8 cellular contexts compared by ENCODE assay signal in genomic region chr9:32589083-32589713, GRCh38. TPM values are rescaled to one million over a fixed set of nuclear protein-coding genes. Genes with fewer than 3 reads are reported as not detected.
A peak's percentile ranks its signal among the peaks of the same experiment; 100 is the strongest.
DNase-seq lines count a peak whose midpoint lies in the region; ATAC-seq and TF ChIP-seq lines count a peak whose summit lies in the region.

No MANE protein-coding gene starts in this region.

- H3K4me1 Mint-ChIP-seq in WTC11, result no peaks in the 10 kb centered on the region

- H3K27me3 Mint-ChIP-seq in WTC11 (ENCODE audit: low read depth), result peaks cover 4% of the 10 kb centered on the region; the same call in 1 of the 2 replicates

- no peak overlapping the region for H3K23ac ChIP-seq in neuronal stem cell (ENCODE audit: low read depth, low read length, poor library complexity)

- no peaks in the 10 kb centered on the region for H3K9me3 ChIP-seq in neuronal stem cell (replicated peaks in 1 of 2; ENCODE audit: control insufficient read depth in 2 of 2, insufficient read depth in 1 of 2, low read depth in 1 of 2, low read length in 2 of 2)

- H3K4me1 ChIP-seq in neuronal stem cell (ENCODE audit: control insufficient read depth in 2 of 2, insufficient read depth in 1 of 2, low read depth in 1 of 2, low read length in 2 of 2), result no peaks in the 10 kb centered on the region

- no peak overlapping the region for H3K4me3 ChIP-seq in neuronal stem cell (ENCODE audit: low read length in 2 of 2)

- peaks cover 10% of the 10 kb centered on the region for H3K9me3 Mint-ChIP-seq in WTC11

- H3K36me3 Mint-ChIP-seq in WTC11, result no peaks in the 10 kb centered on the region

- H3K79me1 ChIP-seq in neuronal stem cell (ENCODE audit: low read depth, low read length), result no peaks in the 10 kb centered on the region

- WGBS in neuronal stem cell (ENCODE audit: extremely low coverage in 2 of 2, insufficient read length in 2 of 2, insufficient replicate concordance in 1 of 2), 2 donors, result no CpG with 5 or more reads among the region's 6 CpGs

- H3K4me3 Mint-ChIP-seq in WTC11, result no peak overlapping the region

- no peak overlapping the region for H2BK120ac ChIP-seq in neuronal stem cell (ENCODE audit: low read depth, low read length)

- peak; percentile 72 for ATAC-seq in GM21390 (IDR thresholded peaks at IDR 0.05; ENCODE audit: unreplicated experiment)
- ATAC-seq in WTC11, result peak; percentile 71

- H3K18ac ChIP-seq in neuronal stem cell (ENCODE audit: low read length), result no peak overlapping the region

- no peak overlapping the region for H2AFZ ChIP-seq in neuronal stem cell (ENCODE audit: low read length)

- H4K8ac ChIP-seq in neuronal stem cell (ENCODE audit: low read depth, low read length), result no peak overlapping the region

- no peak overlapping the region for H4K91ac ChIP-seq in neuronal stem cell (ENCODE audit: low read depth, low read length, poor library complexity)

- DNase-seq in DMS 273 (lab: John Stamatoyannopoulos, UW; ENCODE audit: unreplicated experiment) (peak; percentile 63), MV-4-11 (lab: John Stamatoyannopoulos, UW) (peak; percentile 61), WTC11 (ENCODE audit: low spot score) (no peak), inferior parietal cortex (ENCODE audit: extremely low spot score) (peak; percentile 69), SHP77 treated with DMSO at 0.1 percent for 48 hours (lab: John Stamatoyannopoulos, UW) (no peak), neuronal stem cell (ENCODE audit: low spot score) (no peak)
- no peak for DNase-seq in activated CD8-positive, alpha-beta memory T cell treated with anti-CD3 and anti-CD28 coated beads, Interleukin-2, amount 50 U/mL, for 48 hours

- no peak overlapping the region for H3K9ac ChIP-seq in neuronal stem cell (ENCODE audit: low read depth, low read length, poor library complexity)

- no peaks in the 10 kb centered on the region for H3K36me3 ChIP-seq in neuronal stem cell (replicated peaks in 1 of 2; ENCODE audit: control insufficient read depth in 2 of 2, insufficient read depth in 2 of 2, low read length in 2 of 2)

- H2BK15ac ChIP-seq in neuronal stem cell (ENCODE audit: low read length), result no peak overlapping the region

- POLR2A ChIA-PET in WTC11 (lab: Charles Lee), result no interaction called here

- peaks cover 0 to 5% (median 0%) of the 10 kb centered on the region in 3 experiments for H3K27me3 ChIP-seq in neuronal stem cell (ENCODE audit: control insufficient read depth in 3 of 3, insufficient read depth in 3 of 3, low read depth in 1 of 3, low read length in 3 of 3)

- TF ChIP-seq CTCF in WTC11 (IDR thresholded peaks at IDR 0.05), result no peak

- H3K4me2 ChIP-seq in neuronal stem cell (ENCODE audit: insufficient read depth, low read length, poor library complexity, severe bottlenecking), result no peak overlapping the region

- H3K4ac ChIP-seq in neuronal stem cell (ENCODE audit: low read length), result no peak overlapping the region

- no peak overlapping the region for H3K27ac Mint-ChIP-seq in WTC11

- CTCF ChIA-PET in WTC11 (lab: Charles Lee), result interaction anchor here (0.7 to 3.2 kb wide), 10 partner anchors 10 to 381 kb away, joined by 3 to 31 read pairs (median 5); partner anchors contain the start of gene TMEM215

- no peak overlapping the region for H2BK12ac ChIP-seq in neuronal stem cell (ENCODE audit: low read length)

- no peak overlapping the region for H2AK5ac ChIP-seq in neuronal stem cell (ENCODE audit: low read depth, low read length)

- H3K27ac ChIP-seq in neuronal stem cell (replicated peaks; ENCODE audit: low read length), result no peak overlapping the region

- H3K14ac ChIP-seq in neuronal stem cell (ENCODE audit: low read length), result no peak overlapping the region

- no peak overlapping the region for H2BK5ac ChIP-seq in neuronal stem cell (ENCODE audit: low read length)

TF ChIP-seq in WTC11, 78 proteins besides CTCF, POLR2A, EP300 and RAD21:
- TF ChIP-seq CREM (CRISPR knock-in tag; IDR thresholded peaks at IDR 0.05) (no peak), ATF2 (CRISPR knock-in tag; IDR thresholded peaks at IDR 0.05; ENCODE audit: borderline replicate concordance, low read depth) (no peak), ZNF425 (CRISPR knock-in tag; conservative IDR thresholded peaks at IDR 0.05) (no peak), ESRRA (CRISPR knock-in tag; IDR thresholded peaks at IDR 0.05; ENCODE audit: borderline replicate concordance) (no peak), SOX15 (CRISPR knock-in tag; IDR thresholded peaks at IDR 0.05) (no peak), TEAD4 (CRISPR knock-in tag; IDR thresholded peaks at IDR 0.05) (no peak), ERG (CRISPR knock-in tag; IDR thresholded peaks at IDR 0.05) (no peak), CBFB (CRISPR knock-in tag; IDR thresholded peaks at IDR 0.05; ENCODE audit: low read depth) (no peak), ATF3 (CRISPR knock-in tag; conservative IDR thresholded peaks at IDR 0.05) (no peak)
- TF ChIP-seq, protein P1, sequence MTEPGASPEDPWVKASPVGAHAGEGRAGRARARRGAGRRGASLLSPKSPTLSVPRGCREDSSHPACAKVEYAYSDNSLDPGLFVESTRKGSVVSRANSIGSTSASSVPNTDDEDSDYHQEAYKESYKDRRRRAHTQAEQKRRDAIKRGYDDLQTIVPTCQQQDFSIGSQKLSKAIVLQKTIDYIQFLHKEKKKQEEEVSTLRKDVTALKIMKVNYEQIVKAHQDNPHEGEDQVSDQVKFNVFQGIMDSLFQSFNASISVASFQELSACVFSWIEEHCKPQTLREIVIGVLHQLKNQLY (CRISPR knock-in tag; IDR thresholded peaks at IDR 0.05), result no peak
- TF ChIP-seq, protein P2, sequence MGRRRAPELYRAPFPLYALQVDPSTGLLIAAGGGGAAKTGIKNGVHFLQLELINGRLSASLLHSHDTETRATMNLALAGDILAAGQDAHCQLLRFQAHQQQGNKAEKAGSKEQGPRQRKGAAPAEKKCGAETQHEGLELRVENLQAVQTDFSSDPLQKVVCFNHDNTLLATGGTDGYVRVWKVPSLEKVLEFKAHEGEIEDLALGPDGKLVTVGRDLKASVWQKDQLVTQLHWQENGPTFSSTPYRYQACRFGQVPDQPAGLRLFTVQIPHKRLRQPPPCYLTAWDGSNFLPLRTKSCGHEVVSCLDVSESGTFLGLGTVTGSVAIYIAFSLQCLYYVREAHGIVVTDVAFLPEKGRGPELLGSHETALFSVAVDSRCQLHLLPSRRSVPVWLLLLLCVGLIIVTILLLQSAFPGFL (CRISPR knock-in tag; IDR thresholded peaks at IDR 0.05; ENCODE audit: borderline replicate concordance), result no peak

RNA-seq across cellular contexts. Expression of gene NDUFB6, which starts 16.2 kb away (rescaled TPM):
- 56.0 to 67.2 TPM (median 62.4 TPM) in 3 replicates for total RNA-seq in WTC11 (2021)
- polyA plus RNA-seq in neuronal stem cell (2013, experiment 1 of 2), result 63.4 TPM
- polyA plus RNA-seq in neuronal stem cell (2013, experiment 2 of 2), result 67.7 TPM

RNA-seq across cellular contexts. Expression of gene TOPORS, which starts 36.8 kb away (rescaled TPM):
- total RNA-seq in WTC11 (2021), result 23.3 to 26.1 TPM (median 23.7 TPM) in 3 replicates
- polyA plus RNA-seq in neuronal stem cell (2013, experiment 1 of 2), result 23.3 TPM
- polyA plus RNA-seq in neuronal stem cell (2013, experiment 2 of 2), result 24.5 TPM

RNA-seq across cellular contexts. Expression of gene SMIM27, which starts 37.1 kb away (rescaled TPM):
- 13.6 to 20.5 TPM (median 14.5 TPM) in 3 replicates for total RNA-seq in WTC11 (2021)
- polyA plus RNA-seq in neuronal stem cell (2013, experiment 1 of 2), result 42.7 TPM
- 42.8 TPM for polyA plus RNA-seq in neuronal stem cell (2013, experiment 2 of 2)

RNA-seq across cellular contexts. Expression of gene TAF1L, which starts 46.3 kb away (rescaled TPM):
- 0.02 to 0.09 TPM in 2 of 3 replicates, not detected in the other for total RNA-seq in WTC11 (2021)
- not detected for polyA plus RNA-seq in neuronal stem cell (2013, experiment 1 of 2)
- polyA plus RNA-seq in neuronal stem cell (2013, experiment 2 of 2), result under 0.01 TPM

Comparison
In these comparisons a context has a peak if more than half of its experiments do, and no peak if none do; other contexts are left out.
1. DNase-seq: peak in DMS 273 (single experiment), MV-4-11 (single experiment) and inferior parietal cortex (single experiment); none in WTC11 (single experiment), SHP77 treated with DMSO at 0.1 percent for 48 hours (single experiment), neuronal stem cell (single experiment) and activated CD8-positive, alpha-beta memory T cell treated with anti-CD3 and anti-CD28 coated beads, Interleukin-2, amount 50 U/mL, for 48 hours (single experiment).